1 cellular context compared by ENCODE assay signal in the genomic region with DNA sequence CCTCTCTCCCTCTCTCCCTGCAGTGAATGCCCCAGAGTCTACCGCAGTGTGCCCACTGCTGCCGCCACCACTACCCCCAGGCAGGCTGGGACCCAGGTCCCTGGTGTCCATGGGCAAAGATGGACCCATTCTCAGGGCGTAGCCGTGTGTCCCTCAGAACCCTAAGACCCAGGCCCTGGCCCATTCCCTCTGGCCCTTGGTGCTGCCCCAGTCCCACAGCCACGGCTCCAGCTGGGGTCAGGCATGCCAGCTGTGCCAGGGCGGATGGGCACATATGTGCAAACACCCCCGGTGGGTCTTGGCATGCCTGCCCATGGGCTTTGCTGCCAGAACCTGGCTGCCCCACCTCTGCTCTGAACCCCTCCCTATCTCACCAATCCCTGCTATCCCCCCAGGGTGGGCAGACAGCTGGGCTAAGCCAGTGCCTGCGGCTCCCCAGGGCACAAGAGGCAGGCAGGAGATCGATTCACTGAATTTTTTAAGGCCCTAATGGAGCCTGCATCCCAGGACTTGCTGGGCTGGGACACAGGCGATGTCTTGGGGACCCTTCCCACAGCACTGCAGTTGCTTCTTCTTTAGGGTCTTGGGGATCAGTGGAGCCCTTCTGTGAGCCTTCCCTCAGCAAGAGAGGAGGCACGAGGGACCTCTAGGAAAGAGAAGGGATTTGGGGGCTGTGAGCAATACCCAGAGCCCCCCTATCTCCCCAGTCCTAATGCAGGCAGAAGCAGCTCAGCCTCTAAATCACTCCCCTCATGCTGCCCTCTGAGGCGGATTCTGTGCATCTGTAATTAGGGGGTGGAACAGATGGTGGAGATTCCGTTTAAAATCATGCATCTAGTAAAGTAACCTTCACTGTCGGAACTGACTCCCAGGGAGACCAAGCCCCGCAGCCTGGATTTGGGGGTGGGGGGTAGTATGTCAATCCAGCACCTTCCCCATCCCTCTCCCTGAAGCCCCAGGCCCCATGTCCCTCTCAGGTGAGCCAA.
TF ChIP-seq lines count a peak whose summit lies in the region.

No MANE protein-coding gene starts in this region.

TF ChIP-seq in SK-N-SH, 30 proteins besides CTCF, POLR2A, EP300 and RAD21 (continued from another document):
- TF ChIP-seq, protein P1, sequence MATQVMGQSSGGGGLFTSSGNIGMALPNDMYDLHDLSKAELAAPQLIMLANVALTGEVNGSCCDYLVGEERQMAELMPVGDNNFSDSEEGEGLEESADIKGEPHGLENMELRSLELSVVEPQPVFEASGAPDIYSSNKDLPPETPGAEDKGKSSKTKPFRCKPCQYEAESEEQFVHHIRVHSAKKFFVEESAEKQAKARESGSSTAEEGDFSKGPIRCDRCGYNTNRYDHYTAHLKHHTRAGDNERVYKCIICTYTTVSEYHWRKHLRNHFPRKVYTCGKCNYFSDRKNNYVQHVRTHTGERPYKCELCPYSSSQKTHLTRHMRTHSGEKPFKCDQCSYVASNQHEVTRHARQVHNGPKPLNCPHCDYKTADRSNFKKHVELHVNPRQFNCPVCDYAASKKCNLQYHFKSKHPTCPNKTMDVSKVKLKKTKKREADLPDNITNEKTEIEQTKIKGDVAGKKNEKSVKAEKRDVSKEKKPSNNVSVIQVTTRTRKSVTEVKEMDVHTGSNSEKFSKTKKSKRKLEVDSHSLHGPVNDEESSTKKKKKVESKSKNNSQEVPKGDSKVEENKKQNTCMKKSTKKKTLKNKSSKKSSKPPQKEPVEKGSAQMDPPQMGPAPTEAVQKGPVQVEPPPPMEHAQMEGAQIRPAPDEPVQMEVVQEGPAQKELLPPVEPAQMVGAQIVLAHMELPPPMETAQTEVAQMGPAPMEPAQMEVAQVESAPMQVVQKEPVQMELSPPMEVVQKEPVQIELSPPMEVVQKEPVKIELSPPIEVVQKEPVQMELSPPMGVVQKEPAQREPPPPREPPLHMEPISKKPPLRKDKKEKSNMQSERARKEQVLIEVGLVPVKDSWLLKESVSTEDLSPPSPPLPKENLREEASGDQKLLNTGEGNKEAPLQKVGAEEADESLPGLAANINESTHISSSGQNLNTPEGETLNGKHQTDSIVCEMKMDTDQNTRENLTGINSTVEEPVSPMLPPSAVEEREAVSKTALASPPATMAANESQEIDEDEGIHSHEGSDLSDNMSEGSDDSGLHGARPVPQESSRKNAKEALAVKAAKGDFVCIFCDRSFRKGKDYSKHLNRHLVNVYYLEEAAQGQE (IDR thresholded peaks at IDR 0.05; ENCODE audit: low read depth, low read length) = no peak
- TF ChIP-seq RFX5 (IDR thresholded peaks at IDR 0.05; ENCODE audit: low read length) (no peak), CHD2 (IDR thresholded peaks at IDR 0.05; ENCODE audit: low read length, partially characterized antibody) (no peak)
- TF ChIP-seq, protein P2, sequence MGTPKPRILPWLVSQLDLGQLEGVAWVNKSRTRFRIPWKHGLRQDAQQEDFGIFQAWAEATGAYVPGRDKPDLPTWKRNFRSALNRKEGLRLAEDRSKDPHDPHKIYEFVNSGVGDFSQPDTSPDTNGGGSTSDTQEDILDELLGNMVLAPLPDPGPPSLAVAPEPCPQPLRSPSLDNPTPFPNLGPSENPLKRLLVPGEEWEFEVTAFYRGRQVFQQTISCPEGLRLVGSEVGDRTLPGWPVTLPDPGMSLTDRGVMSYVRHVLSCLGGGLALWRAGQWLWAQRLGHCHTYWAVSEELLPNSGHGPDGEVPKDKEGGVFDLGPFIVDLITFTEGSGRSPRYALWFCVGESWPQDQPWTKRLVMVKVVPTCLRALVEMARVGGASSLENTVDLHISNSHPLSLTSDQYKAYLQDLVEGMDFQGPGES (IDR thresholded peaks at IDR 0.05; ENCODE audit: low read depth, low read length) = no peak
- TF ChIP-seq, protein P3, sequence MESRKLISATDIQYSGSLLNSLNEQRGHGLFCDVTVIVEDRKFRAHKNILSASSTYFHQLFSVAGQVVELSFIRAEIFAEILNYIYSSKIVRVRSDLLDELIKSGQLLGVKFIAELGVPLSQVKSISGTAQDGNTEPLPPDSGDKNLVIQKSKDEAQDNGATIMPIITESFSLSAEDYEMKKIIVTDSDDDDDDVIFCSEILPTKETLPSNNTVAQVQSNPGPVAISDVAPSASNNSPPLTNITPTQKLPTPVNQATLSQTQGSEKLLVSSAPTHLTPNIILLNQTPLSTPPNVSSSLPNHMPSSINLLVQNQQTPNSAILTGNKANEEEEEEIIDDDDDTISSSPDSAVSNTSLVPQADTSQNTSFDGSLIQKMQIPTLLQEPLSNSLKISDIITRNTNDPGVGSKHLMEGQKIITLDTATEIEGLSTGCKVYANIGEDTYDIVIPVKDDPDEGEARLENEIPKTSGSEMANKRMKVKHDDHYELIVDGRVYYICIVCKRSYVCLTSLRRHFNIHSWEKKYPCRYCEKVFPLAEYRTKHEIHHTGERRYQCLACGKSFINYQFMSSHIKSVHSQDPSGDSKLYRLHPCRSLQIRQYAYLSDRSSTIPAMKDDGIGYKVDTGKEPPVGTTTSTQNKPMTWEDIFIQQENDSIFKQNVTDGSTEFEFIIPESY (IDR thresholded peaks at IDR 0.05; ENCODE audit: borderline replicate concordance, low read depth) = no peak
- TF ChIP-seq, protein P4, sequence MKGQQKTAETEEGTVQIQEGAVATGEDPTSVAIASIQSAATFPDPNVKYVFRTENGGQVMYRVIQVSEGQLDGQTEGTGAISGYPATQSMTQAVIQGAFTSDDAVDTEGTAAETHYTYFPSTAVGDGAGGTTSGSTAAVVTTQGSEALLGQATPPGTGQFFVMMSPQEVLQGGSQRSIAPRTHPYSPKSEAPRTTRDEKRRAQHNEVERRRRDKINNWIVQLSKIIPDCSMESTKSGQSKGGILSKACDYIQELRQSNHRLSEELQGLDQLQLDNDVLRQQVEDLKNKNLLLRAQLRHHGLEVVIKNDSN (IDR thresholded peaks at IDR 0.05; ENCODE audit: borderline replicate concordance, low read depth) = no peak
